ENCODE assay signal across 2 cellular contexts in the genomic region with DNA sequence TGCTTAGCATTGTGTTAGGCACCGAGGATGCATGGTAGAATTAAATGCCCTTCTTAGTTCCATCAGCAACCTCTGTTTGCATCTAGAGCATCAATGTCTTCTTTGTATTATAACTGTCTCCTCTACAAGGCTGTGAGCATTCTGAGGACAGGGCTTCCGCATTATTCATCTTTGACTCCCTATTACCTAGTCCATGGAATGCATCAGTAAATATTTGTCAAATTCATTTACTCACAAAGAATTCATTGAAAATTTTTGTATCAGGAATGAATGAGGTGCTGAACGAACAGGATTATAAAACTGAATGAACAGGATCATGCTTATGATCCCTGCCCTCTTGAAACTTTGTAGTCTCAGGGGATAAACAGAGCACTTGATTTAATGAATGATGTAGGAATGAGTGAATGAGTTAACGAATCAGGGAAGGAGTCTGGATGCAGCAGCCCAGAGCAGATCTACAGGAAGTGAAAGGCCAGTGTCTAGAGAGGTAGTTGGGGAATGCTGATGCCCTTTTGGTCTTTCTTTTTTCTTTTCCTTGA.
TF ChIP-seq lines count a peak whose summit lies in the region.

No MANE protein-coding gene starts in this region.

TF ChIP-seq in HepG2, 621 proteins besides CTCF, POLR2A, EP300 and RAD21 (continues in another document):
- TF ChIP-seq TCF7 (IDR thresholded peaks at IDR 0.05; ENCODE audit: low read depth) (0 out of 2 replicates have a peak, but pooled peaks have one; percentile 18), KDM1A (CRISPR knock-in tag; IDR thresholded peaks at IDR 0.05) (peak; percentile 24; the same call in 1 of the 2 replicates), ZNF24 (IDR thresholded peaks at IDR 0.05) (peak; percentile 91), ZNF577 (CRISPR knock-in tag; IDR thresholded peaks at IDR 0.05; ENCODE audit: borderline replicate concordance, low read depth) (no peak), ZNF782 (CRISPR knock-in tag; IDR thresholded peaks at IDR 0.05; ENCODE audit: borderline replicate concordance) (no peak), ZNF274 (CRISPR knock-in tag; IDR thresholded peaks at IDR 0.05) (no peak), SOX5 (CRISPR knock-in tag; IDR thresholded peaks at IDR 0.05; ENCODE audit: borderline replicate concordance) (0 out of 2 replicates have a peak, but pooled peaks have one; percentile 5), ZSCAN21 (CRISPR knock-in tag; IDR thresholded peaks at IDR 0.05; ENCODE audit: borderline replicate concordance) (0 out of 2 replicates have a peak, but pooled peaks have one; percentile 32), POLR2AphosphoS5 (IDR thresholded peaks at IDR 0.05; ENCODE audit: low read depth, low read length) (no peak), AGO2 (optimal IDR thresholded peaks at IDR 0.05; ENCODE audit: low read depth, low read length) (no peak), PPARG (CRISPR knock-in tag; conservative IDR thresholded peaks at IDR 0.05) (peak; percentile 39; the same call in 1 of the 2 replicates), TEAD3 (CRISPR knock-in tag; optimal IDR thresholded peaks at IDR 0.05; ENCODE audit: borderline replicate concordance) (peak; percentile 86)
- TF ChIP-seq, protein P1, sequence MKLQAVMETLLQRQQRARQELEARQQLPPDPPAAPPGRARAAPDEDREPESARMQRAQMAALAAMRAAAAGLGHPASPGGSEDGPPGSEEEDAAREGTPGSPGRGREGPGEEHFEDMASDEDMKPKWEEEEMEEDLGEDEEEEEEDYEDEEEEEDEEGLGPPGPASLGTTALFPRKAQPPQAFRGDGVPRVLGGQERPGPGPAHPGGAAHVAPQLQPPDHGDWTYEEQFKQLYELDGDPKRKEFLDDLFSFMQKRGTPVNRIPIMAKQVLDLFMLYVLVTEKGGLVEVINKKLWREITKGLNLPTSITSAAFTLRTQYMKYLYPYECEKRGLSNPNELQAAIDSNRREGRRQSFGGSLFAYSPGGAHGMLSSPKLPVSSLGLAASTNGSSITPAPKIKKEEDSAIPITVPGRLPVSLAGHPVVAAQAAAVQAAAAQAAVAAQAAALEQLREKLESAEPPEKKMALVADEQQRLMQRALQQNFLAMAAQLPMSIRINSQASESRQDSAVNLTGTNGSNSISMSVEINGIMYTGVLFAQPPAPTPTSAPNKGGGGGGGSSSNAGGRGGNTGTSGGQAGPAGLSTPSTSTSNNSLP (IDR thresholded peaks at IDR 0.05; ENCODE audit: low read depth, low read length), result peak; percentile 73
- TF ChIP-seq, protein P2, sequence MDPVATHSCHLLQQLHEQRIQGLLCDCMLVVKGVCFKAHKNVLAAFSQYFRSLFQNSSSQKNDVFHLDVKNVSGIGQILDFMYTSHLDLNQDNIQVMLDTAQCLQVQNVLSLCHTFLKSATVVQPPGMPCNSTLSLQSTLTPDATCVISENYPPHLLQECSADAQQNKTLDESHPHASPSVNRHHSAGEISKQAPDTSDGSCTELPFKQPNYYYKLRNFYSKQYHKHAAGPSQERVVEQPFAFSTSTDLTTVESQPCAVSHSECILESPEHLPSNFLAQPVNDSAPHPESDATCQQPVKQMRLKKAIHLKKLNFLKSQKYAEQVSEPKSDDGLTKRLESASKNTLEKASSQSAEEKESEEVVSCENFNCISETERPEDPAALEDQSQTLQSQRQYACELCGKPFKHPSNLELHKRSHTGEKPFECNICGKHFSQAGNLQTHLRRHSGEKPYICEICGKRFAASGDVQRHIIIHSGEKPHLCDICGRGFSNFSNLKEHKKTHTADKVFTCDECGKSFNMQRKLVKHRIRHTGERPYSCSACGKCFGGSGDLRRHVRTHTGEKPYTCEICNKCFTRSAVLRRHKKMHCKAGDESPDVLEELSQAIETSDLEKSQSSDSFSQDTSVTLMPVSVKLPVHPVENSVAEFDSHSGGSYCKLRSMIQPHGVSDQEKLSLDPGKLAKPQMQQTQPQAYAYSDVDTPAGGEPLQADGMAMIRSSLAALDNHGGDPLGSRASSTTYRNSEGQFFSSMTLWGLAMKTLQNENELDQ (CRISPR knock-in tag; IDR thresholded peaks at IDR 0.05; ENCODE audit: borderline replicate concordance), result no peak
- TF ChIP-seq, protein P3, sequence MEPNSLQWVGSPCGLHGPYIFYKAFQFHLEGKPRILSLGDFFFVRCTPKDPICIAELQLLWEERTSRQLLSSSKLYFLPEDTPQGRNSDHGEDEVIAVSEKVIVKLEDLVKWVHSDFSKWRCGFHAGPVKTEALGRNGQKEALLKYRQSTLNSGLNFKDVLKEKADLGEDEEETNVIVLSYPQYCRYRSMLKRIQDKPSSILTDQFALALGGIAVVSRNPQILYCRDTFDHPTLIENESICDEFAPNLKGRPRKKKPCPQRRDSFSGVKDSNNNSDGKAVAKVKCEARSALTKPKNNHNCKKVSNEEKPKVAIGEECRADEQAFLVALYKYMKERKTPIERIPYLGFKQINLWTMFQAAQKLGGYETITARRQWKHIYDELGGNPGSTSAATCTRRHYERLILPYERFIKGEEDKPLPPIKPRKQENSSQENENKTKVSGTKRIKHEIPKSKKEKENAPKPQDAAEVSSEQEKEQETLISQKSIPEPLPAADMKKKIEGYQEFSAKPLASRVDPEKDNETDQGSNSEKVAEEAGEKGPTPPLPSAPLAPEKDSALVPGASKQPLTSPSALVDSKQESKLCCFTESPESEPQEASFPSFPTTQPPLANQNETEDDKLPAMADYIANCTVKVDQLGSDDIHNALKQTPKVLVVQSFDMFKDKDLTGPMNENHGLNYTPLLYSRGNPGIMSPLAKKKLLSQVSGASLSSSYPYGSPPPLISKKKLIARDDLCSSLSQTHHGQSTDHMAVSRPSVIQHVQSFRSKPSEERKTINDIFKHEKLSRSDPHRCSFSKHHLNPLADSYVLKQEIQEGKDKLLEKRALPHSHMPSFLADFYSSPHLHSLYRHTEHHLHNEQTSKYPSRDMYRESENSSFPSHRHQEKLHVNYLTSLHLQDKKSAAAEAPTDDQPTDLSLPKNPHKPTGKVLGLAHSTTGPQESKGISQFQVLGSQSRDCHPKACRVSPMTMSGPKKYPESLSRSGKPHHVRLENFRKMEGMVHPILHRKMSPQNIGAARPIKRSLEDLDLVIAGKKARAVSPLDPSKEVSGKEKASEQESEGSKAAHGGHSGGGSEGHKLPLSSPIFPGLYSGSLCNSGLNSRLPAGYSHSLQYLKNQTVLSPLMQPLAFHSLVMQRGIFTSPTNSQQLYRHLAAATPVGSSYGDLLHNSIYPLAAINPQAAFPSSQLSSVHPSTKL (CRISPR knock-in tag; IDR thresholded peaks at IDR 0.05), result 0 out of 2 replicates have a peak, but pooled peaks have one; percentile 22
- TF ChIP-seq, protein P4, sequence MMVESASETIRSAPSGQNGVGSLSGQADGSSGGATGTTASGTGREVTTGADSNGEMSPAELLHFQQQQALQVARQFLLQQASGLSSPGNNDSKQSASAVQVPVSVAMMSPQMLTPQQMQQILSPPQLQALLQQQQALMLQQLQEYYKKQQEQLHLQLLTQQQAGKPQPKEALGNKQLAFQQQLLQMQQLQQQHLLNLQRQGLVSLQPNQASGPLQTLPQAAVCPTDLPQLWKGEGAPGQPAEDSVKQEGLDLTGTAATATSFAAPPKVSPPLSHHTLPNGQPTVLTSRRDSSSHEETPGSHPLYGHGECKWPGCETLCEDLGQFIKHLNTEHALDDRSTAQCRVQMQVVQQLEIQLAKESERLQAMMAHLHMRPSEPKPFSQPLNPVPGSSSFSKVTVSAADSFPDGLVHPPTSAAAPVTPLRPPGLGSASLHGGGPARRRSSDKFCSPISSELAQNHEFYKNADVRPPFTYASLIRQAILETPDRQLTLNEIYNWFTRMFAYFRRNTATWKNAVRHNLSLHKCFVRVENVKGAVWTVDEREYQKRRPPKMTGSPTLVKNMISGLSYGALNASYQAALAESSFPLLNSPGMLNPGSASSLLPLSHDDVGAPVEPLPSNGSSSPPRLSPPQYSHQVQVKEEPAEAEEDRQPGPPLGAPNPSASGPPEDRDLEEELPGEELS (CRISPR knock-in tag; IDR thresholded peaks at IDR 0.05), result 0 out of 2 replicates have a peak, but pooled peaks have one; percentile 51

TF ChIP-seq in K562, 482 proteins besides CTCF, POLR2A, EP300 and RAD21:
- TF ChIP-seq ZNF24 (IDR thresholded peaks at IDR 0.05) (peak; percentile 88), SOX6 (IDR thresholded peaks at IDR 0.05) (no peak), ZNF12 (CRISPR knock-in tag; IDR thresholded peaks at IDR 0.05) (no peak)
